ENCODE assay signal across 22 cellular contexts in the genomic region with DNA sequence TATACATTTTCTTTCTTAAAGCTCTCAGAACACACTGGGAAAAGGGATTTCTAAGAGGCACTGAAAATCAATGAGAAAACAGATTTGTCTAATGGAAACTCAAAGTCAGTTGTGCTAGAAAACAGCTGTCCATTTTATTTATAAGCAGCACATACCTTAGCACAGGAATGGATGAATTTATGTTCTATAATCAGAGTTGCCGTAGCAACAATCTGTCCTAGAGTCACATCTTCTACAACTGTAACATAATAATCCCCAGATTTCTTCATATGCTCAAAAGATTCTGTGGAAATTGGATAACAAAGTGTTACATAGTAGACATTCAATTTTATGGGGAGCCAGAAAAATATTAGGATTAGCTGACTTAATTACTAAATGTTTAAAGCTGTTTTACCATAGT.
"Had no signal": no experiment of that assay in that cellular context is flagged by ENCODE, and none has a peak within 500 bp of the region (broad histone marks: within the 10 kb centered on the region; RNA-seq: fewer than 3 reads in every experiment).

No MANE protein-coding gene starts in this region.

- H3K4me1 ChIP-seq: lower lobe of right lung, psoas muscle, suprapubic skin, vagina had no signal

- H3K4me3 Mint-ChIP-seq: activated naive CD4-positive, alpha-beta T cell treated with anti-CD3 and anti-CD28 coated beads, Interleukin-2, amount 50 U/mL, for 24 hours; activated T-cell treated with anti-CD3 and anti-CD28 coated beads, Interleukin-2, amount 50 U/mL, for 72 hours; effector memory CD8-positive, alpha-beta T cell; neural crest cell; stimulated activated naive CD8-positive, alpha-beta T cell treated with anti-CD3 and anti-CD28 coated beads, Interleukin-15, amount 100 ng/mL, for 72 hours had no signal

- H3K27me3 ChIP-seq: suprapubic skin, vagina had no signal

- H3K27me3 Mint-ChIP-seq: activated naive CD4-positive, alpha-beta T cell treated with anti-CD3 and anti-CD28 coated beads, Interleukin-2, amount 50 U/mL, for 24 hours; effector memory CD8-positive, alpha-beta T cell; stimulated activated naive CD8-positive, alpha-beta T cell treated with anti-CD3 and anti-CD28 coated beads, Interleukin-15, amount 100 ng/mL, for 72 hours had no signal

- H3K27ac Mint-ChIP-seq: activated naive CD4-positive, alpha-beta T cell treated with anti-CD3 and anti-CD28 coated beads, Interleukin-2, amount 50 U/mL, for 24 hours; activated T-cell treated with anti-CD3 and anti-CD28 coated beads, Interleukin-2, amount 50 U/mL, for 72 hours; effector memory CD8-positive, alpha-beta T cell; stimulated activated naive CD8-positive, alpha-beta T cell treated with anti-CD3 and anti-CD28 coated beads, Interleukin-15, amount 100 ng/mL, for 72 hours had no signal

- H3K27ac ChIP-seq: lower lobe of right lung, psoas muscle, skin epidermis, suprapubic skin, vagina, WERI-Rb-1 had no signal

- DNase-seq: activated CD4-positive, alpha-beta T cell treated with anti-CD3 and anti-CD28 coated beads for 1 hour; activated CD8-positive, alpha-beta memory T cell treated with anti-CD3 and anti-CD28 coated beads for 24 hours; activated CD8-positive, alpha-beta memory T cell treated with anti-CD3 and anti-CD28 coated beads, Interleukin-2, amount 50 U/mL, for 48 hours; activated effector memory CD4-positive, alpha-beta T cell treated with anti-CD3 and anti-CD28 coated beads, Interleukin-2, amount 50 U/mL, for 16 hours; activated T-cell treated with anti-CD3 and anti-CD28 coated beads, Interleukin-2, amount 50 U/mL, for 72 hours; amniotic stem cell; effector memory CD8-positive, alpha-beta T cell; hypothalamus; islet precursor cell; lower lobe of right lung; psoas muscle; right cardiac atrium; stimulated activated CD4-positive, alpha-beta T cell treated with anti-CD3 and anti-CD28 coated beads, Interleukin-2, amount 100 ng/mL, for 48 hours; stimulated activated naive CD8-positive, alpha-beta T cell treated with anti-CD3 and anti-CD28 coated beads, Interleukin-15, amount 100 ng/mL, for 72 hours; T-helper 2 cell; trophoblast cell; WERI-Rb-1 had no signal

- H3K9me3 ChIP-seq: lower lobe of right lung, psoas muscle, suprapubic skin, vagina had no signal

- H3K9me3 Mint-ChIP-seq: activated naive CD4-positive, alpha-beta T cell treated with anti-CD3 and anti-CD28 coated beads, Interleukin-2, amount 50 U/mL, for 24 hours; activated T-cell treated with anti-CD3 and anti-CD28 coated beads, Interleukin-2, amount 50 U/mL, for 72 hours; effector memory CD8-positive, alpha-beta T cell; neural crest cell; stimulated activated naive CD8-positive, alpha-beta T cell treated with anti-CD3 and anti-CD28 coated beads, Interleukin-15, amount 100 ng/mL, for 72 hours had no signal

- ATAC-seq: activated T-cell treated with anti-CD3 and anti-CD28 coated beads, Interleukin-2, amount 50 U/mL, for 72 hours; effector memory CD8-positive, alpha-beta T cell; lower lobe of right lung; psoas muscle; right cardiac atrium; stimulated activated naive CD8-positive, alpha-beta T cell treated with anti-CD3 and anti-CD28 coated beads, Interleukin-15, amount 100 ng/mL, for 72 hours had no signal

- H3K4me3 ChIP-seq: lower lobe of right lung, psoas muscle, skin epidermis, suprapubic skin, vagina had no signal

- H3K4me1 Mint-ChIP-seq: activated naive CD4-positive, alpha-beta T cell treated with anti-CD3 and anti-CD28 coated beads, Interleukin-2, amount 50 U/mL, for 24 hours; neural crest cell; stimulated activated naive CD8-positive, alpha-beta T cell treated with anti-CD3 and anti-CD28 coated beads, Interleukin-15, amount 100 ng/mL, for 72 hours had no signal
